ENCODE assay signal across 8 cellular contexts in genomic region chr4:102687373-102687981, GRCh38.
DNase-seq lines count a peak whose midpoint lies in the region; FAIRE-seq lines count a peak whose summit lies in the region.

No MANE protein-coding gene starts in this region.

- no peaks in the 10 kb centered on the region for H3K9me3 Mint-ChIP-seq in activated naive CD8-positive, alpha-beta T cell treated with anti-CD3 and anti-CD28 coated beads for 36 hours

- no peaks in the 10 kb centered on the region for H3K27me3 Mint-ChIP-seq in activated naive CD8-positive, alpha-beta T cell treated with anti-CD3 and anti-CD28 coated beads for 36 hours

- H3K79me2 ChIP-seq in GM23248 (ENCODE audit: insufficient read depth): no peaks in the 10 kb centered on the region

- H2AFZ ChIP-seq in GM23248: peak overlapping the region; percentile 30

- H3K27me3 ChIP-seq in GM23248 (replicated peaks; ENCODE audit: insufficient read depth): no peaks in the 10 kb centered on the region

- H3K27ac Mint-ChIP-seq in activated naive CD8-positive, alpha-beta T cell treated with anti-CD3 and anti-CD28 coated beads for 36 hours: no peak overlapping the region

- no peaks in the 10 kb centered on the region for H4K20me1 ChIP-seq in GM23248 (ENCODE audit: insufficient read depth)

- no peaks in the 10 kb centered on the region for H3K9me2 ChIP-seq in GM23248 (ENCODE audit: insufficient read depth)

- in situ Hi-C loops in GM23248 (cut with MboI): no loop called here

- H3K27ac ChIP-seq in GM23248: no peak overlapping the region

- H3F3A ChIP-seq in GM23248 (ENCODE audit: insufficient read depth): no peaks in the 10 kb centered on the region

- peak overlapping the region; percentile 15 for H3K4me2 ChIP-seq in GM23248 (ENCODE audit: unreplicated experiment)

- peak; percentile 96 for FAIRE-seq in GM18507 (lab: Jason Lieb, UNC)

- peaks cover under 1% of the 10 kb centered on the region for H3K36me3 Mint-ChIP-seq in activated naive CD8-positive, alpha-beta T cell treated with anti-CD3 and anti-CD28 coated beads for 36 hours

- no peak overlapping the region for H3K9ac ChIP-seq in GM23248

- WGBS in GM23248 (ENCODE audit: low coverage in 1 of 2, low lambda C conversion rate in 2 of 2, missing lambda C conversion rate in 2 of 2), 2 experiments: 72 to 75% methylated on average over 4 of the region's 4 CpGs

- no peaks in the 10 kb centered on the region for H3K4me1 Mint-ChIP-seq in activated naive CD8-positive, alpha-beta T cell treated with anti-CD3 and anti-CD28 coated beads for 36 hours

- DNase-seq in GM18507 (ENCODE audit: extremely low spot score, insufficient read length, low read depth): no peak
- DNase-seq in GM23248: peak; percentile 55
- peak; percentile 15 for DNase-seq in LoVo (ENCODE audit: low spot score)
- peak; percentile 89 for DNase-seq in kidney tubule cell (ENCODE audit: low spot score)
- no peak for DNase-seq in NCI-H2171 treated with DMSO at 0.1 percent for 48 hours (lab: John Stamatoyannopoulos, UW)
- DNase-seq in mucosa of gallbladder (ENCODE audit: low spot score): no peak
- no peak for DNase-seq in activated naive CD8-positive, alpha-beta T cell treated with anti-CD3 and anti-CD28 coated beads for 36 hours
- DNase-seq in stimulated activated CD4-positive, alpha-beta T cell treated with anti-CD3 and anti-CD28 coated beads, Interleukin-2, amount 100 ng/mL, for 48 hours: no peak

- H3K9me3 ChIP-seq in GM23248 (ENCODE audit: low read depth): no peaks in the 10 kb centered on the region

- H3K4me1 ChIP-seq in GM23248 (ENCODE audit: insufficient read depth): peaks cover 10% of the 10 kb centered on the region

- no peak overlapping the region for H3K4me3 ChIP-seq in GM23248

- H3K36me3 ChIP-seq in GM23248 (ENCODE audit: low read depth): no peaks in the 10 kb centered on the region

- no peak overlapping the region for H3K4me3 Mint-ChIP-seq in activated naive CD8-positive, alpha-beta T cell treated with anti-CD3 and anti-CD28 coated beads for 36 hours

Comparison
In these comparisons a context has a peak if more than half of its experiments do, and no peak if none do; other contexts are left out.
1. DNase-seq: peak in GM23248 (single experiment), LoVo (single experiment) and kidney tubule cell (single experiment); none in GM18507 (single experiment), NCI-H2171 treated with DMSO at 0.1 percent for 48 hours (single experiment), mucosa of gallbladder (single experiment), activated naive CD8-positive, alpha-beta T cell treated with anti-CD3 and anti-CD28 coated beads for 36 hours (single experiment) and stimulated activated CD4-positive, alpha-beta T cell treated with anti-CD3 and anti-CD28 coated beads, Interleukin-2, amount 100 ng/mL, for 48 hours (0 of 2).